ENCODE assay signal across 11 cellular contexts in the genomic region with DNA sequence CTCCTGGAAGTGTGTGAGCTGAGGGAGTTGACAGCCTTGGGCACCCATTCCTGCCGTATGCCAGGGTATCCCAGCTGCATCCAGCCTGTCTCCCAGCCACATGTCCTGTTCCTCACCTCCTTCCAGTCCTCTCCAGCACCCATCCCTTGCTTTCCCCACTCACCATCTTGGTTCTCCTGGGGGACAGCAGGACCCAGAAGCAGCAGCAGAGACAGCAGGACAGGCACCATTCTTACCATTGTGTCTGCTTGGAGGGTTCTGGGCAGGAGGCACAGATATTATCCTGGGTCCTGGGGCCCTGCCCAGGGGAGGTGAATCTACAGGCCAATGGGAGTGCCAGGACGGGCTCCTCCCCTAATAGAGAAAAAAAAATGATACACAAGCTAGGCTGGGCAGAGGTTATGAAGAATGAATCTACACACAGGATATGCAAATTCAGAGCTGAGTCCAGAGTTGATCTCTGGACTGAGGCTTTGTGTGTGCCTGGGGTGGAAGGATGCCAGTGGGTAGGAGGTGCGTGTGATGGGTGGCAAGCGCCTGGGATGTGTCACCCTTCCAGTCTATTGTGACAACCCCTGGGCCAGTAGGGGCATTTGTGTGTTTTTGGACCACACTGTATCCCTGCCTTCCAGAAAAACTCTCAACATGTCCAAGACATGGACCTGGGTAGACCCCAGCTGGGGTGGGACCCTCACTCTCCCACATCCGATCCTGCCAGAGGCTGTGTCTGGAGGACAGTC. TPM values are rescaled to one million over a fixed set of nuclear protein-coding genes. Genes with fewer than 3 reads are reported as not detected.
DNase-seq lines count a peak whose midpoint lies in the region; ATAC-seq and TF ChIP-seq lines count a peak whose summit lies in the region.
"Had no signal": no experiment of that assay in that cellular context is flagged by ENCODE, and none has a peak within 500 bp of the region (broad histone marks: within the 10 kb centered on the region; RNA-seq: fewer than 3 reads in every experiment).

A gene (minus strand): TSS at position 250 of the 740 bp plus-strand sequence. CDS start 11 bp downstream, at position 239.

- TF ChIP-seq CTCF in mammary epithelial cell (conservative IDR thresholded peaks at IDR 0.05 in 1 of 2, IDR thresholded peaks at IDR 0.05 in 1 of 2; ENCODE audit: extremely low read depth in 1 of 2, insufficient read depth in 1 of 2, low read depth in 1 of 2, low read length in 2 of 2) = no peak
- TF ChIP-seq CTCF in right lobe of liver (IDR thresholded peaks at IDR 0.05) = no peak
- no peak for TF ChIP-seq CTCF in type B pancreatic cell (conservative IDR thresholded peaks at IDR 0.05)

- no peaks in the 10 kb centered on the region for H3K36me3 ChIP-seq in mammary epithelial cell (ENCODE audit: insufficient read depth, low read length)
- H3K36me3 ChIP-seq in right lobe of liver = peaks cover 0 to 13% (median 0%) of the 10 kb centered on the region in 4 donors
- H3K36me3 ChIP-seq: left lung had no signal

- no peaks in the 10 kb centered on the region for H4K20me1 ChIP-seq in mammary epithelial cell (ENCODE audit: insufficient read depth, low read length)

- ATAC-seq in right lobe of liver = peak; percentile 70 to 85 (median 76)
- ATAC-seq in HG03139 (IDR thresholded peaks at IDR 0.05; ENCODE audit: unreplicated experiment) = no peak
- ATAC-seq in HG02763 (IDR thresholded peaks at IDR 0.05; ENCODE audit: unreplicated experiment) = no peak
- ATAC-seq: left lung had no signal

- no peaks in the 10 kb centered on the region for H3K9me3 Mint-ChIP-seq in type B pancreatic cell

- DNase-seq in Ammon's horn (ENCODE audit: low spot score) = peak; percentile 48
- DNase-seq in M059J (ENCODE audit: low read depth) = peak; percentile 43
- peak; percentile 16 for DNase-seq in mammary epithelial cell
- peak; percentile 84 to 94 (median 90) for DNase-seq in right lobe of liver
- DNase-seq in stimulated activated CD4-positive, alpha-beta T cell treated with anti-CD3 and anti-CD28 coated beads, Interleukin-4, amount 100 ng/mL, for 24 hours = no peak
- no peak for DNase-seq in type B pancreatic cell (ENCODE audit: extremely low spot score, unreplicated experiment)
- DNase-seq: amniotic stem cell, left lung, NCI-H774 had no signal

- H3K36me3 Mint-ChIP-seq in type B pancreatic cell = no peaks in the 10 kb centered on the region

- in situ Hi-C loops in mammary epithelial cell (cut with MboI; ENCODE audit: low sequenced_read_pairs in 2 of 2) = no loop called here

- no peaks in the 10 kb centered on the region for H3K79me2 ChIP-seq in mammary epithelial cell (ENCODE audit: insufficient read depth, low read length)

- CTCF ChIA-PET in mammary epithelial cell (lab: Charles Lee; ENCODE audit: low non-redundant PET) = interaction anchor here (1.1 kb wide), 1 partner anchor 1314 kb away, joined by 4 read pairs; no protein-coding TSS in a partner anchor

- no peak within 1 kb of the TSS for H3K4me3 ChIP-seq in mammary epithelial cell (replicated peaks in 1 of 3; ENCODE audit: insufficient read depth in 1 of 3, low read depth in 2 of 3, low read length in 3 of 3)
- peak within 1 kb of the TSS; percentile 34 to 76 (median 69) for H3K4me3 ChIP-seq in right lobe of liver
- H3K4me3 ChIP-seq: left lung had no signal

- no TSS peak for BruUV-seq in mammary epithelial cell (replicated peaks; lab: Mats Ljungman, UMichigan)

- no peak within 1 kb of the TSS for H3K27ac ChIP-seq in mammary epithelial cell (ENCODE audit: insufficient read depth, low read depth, low read length)
- peak within 1 kb of the TSS; percentile 72 to 94 (median 89) for H3K27ac ChIP-seq in right lobe of liver
- H3K27ac ChIP-seq: left lung had no signal

- H3K27me3 Mint-ChIP-seq in type B pancreatic cell = peaks cover 18% of the 10 kb centered on the region

- H3K9ac ChIP-seq in mammary epithelial cell (ENCODE audit: insufficient read depth, low read length) = no peak within 1 kb of the TSS

- H3K27ac Mint-ChIP-seq in type B pancreatic cell = no peak within 1 kb of the TSS

- intact Hi-C loops in mammary epithelial cell (cut with micrococcal nuclease) = no loop called here
- intact Hi-C loops in right lobe of liver (cut with DNase I) = no loop called here

- no peaks in the 10 kb centered on the region for H3K27me3 ChIP-seq in mammary epithelial cell (ENCODE audit: insufficient read depth, low read length)
- no peaks in the 10 kb centered on the region for H3K27me3 ChIP-seq in right lobe of liver
- H3K27me3 ChIP-seq: left lung had no signal

- 82% methylated on average over 5 of the region's 5 CpGs for WGBS in mammary epithelial cell (ENCODE audit: low coverage, missing lambda C conversion rate)
- 27% methylated on average over 2 of the region's 5 CpGs for WGBS in right lobe of liver (ENCODE audit: insufficient coverage, low coverage, low lambda C conversion rate, missing lambda C conversion rate)

- H3K4me1 ChIP-seq in mammary epithelial cell (ENCODE audit: insufficient read depth, low read length) (no peaks in the 10 kb centered on the region), right lobe of liver (peaks cover 0 to 38% (median 16%) of the 10 kb centered on the region in 4 donors)
- H3K4me1 ChIP-seq: left lung had no signal

- H3K4me1 Mint-ChIP-seq in type B pancreatic cell (ENCODE audit: unreplicated experiment) = no peaks in the 10 kb centered on the region

- no peak within 1 kb of the TSS for H3K4me3 Mint-ChIP-seq in type B pancreatic cell

- H2AFZ ChIP-seq in mammary epithelial cell (ENCODE audit: low read depth, low read length) = no peak within 1 kb of the TSS

- H3K4me2 ChIP-seq in mammary epithelial cell (ENCODE audit: insufficient read depth, low read depth, low read length) = no peak within 1 kb of the TSS

- TF ChIP-seq POLR2A in right lobe of liver (IDR thresholded peaks at IDR 0.05) = peak; percentile 90

- no peaks in the 10 kb centered on the region for H3K9me3 ChIP-seq in mammary epithelial cell (replicated peaks; ENCODE audit: insufficient read depth, low read length)
- H3K9me3 ChIP-seq in right lobe of liver = no peaks in the 10 kb centered on the region
- H3K9me3 ChIP-seq: left lung had no signal

- dilution Hi-C loops in mammary epithelial cell (cut with HindIII; ENCODE audit: low sequenced_read_pairs) = no loop called here

RNA-seq across cellular contexts. Expression of the gene that starts here (rescaled TPM):
- total RNA-seq in M059J (2014; rRNA removed; shearing (Covaris generic)) = 0.62 TPM in 1 of 2 replicates, not detected in the other
- total RNA-seq in mammary epithelial cell (1 to 10 TPM in 1 of 2 donors, not detected in 1; 9.3 TPM), right lobe of liver (1,000 to 10,000 TPM in 4 of 6 experiments, 100 to 1,000 TPM in 2; 762 to 2,105 (median 1,328) TPM), type B pancreatic cell (ENCODE audit: low replicate concordance) (0.50 and 0.60 TPM in 2 replicates)
- polyA plus RNA-seq in mammary epithelial cell = 0.14 TPM
- not detected for polyA minus RNA-seq in mammary epithelial cell

Comparison
In these comparisons a context has a peak if more than half of its experiments do, and no peak if none do; other contexts are left out.
1. RNA of the gene that starts here (total RNA-seq): 762 to 2,105 TPM in right lobe of liver; 9.3 TPM in mammary epithelial cell, 0.62 TPM in M059J and 0.50 to 0.60 TPM in type B pancreatic cell; every median in the first group is over 10 times any median in the second.
2. Peak in DNase-seq in M059J; RNA of the gene not detected or under 1 TPM.
3. DNase-seq: peak in Ammon's horn (single experiment), mammary epithelial cell (single experiment) and right lobe of liver (3 of 3); none in stimulated activated CD4-positive, alpha-beta T cell treated with anti-CD3 and anti-CD28 coated beads, Interleukin-4, amount 100 ng/mL, for 24 hours (single experiment) and type B pancreatic cell (single experiment).
4. H3K4me3 ChIP-seq: peak in right lobe of liver (3 of 3); none in mammary epithelial cell (0 of 3).
5. ATAC-seq: peak in right lobe of liver (4 of 4); none in HG03139 (single experiment) and HG02763 (single experiment).